Comparison of ENCODE assay signal across 13 cellular contexts in genomic region chr14:73477618-73478266, GRCh38. TPM values are rescaled to one million over a fixed set of nuclear protein-coding genes. Genes with fewer than 3 reads are reported as not detected.
DNase-seq lines count a peak whose midpoint lies in the region; ATAC-seq and TF ChIP-seq lines count a peak whose summit lies in the region.
"Had no signal": no experiment of that assay in that cellular context is flagged by ENCODE, and none has a peak within 500 bp of the region (broad histone marks: within the 10 kb centered on the region; RNA-seq: fewer than 3 reads in every experiment).

No MANE protein-coding gene starts in this region.

- dilution Hi-C loops in mammary epithelial cell (cut with HindIII; ENCODE audit: low sequenced_read_pairs) = no loop called here

- H3K4me1 ChIP-seq in mammary epithelial cell (ENCODE audit: insufficient read depth, low read length) (peaks cover 15% of the 10 kb centered on the region), esophagus squamous epithelium (peaks cover 0 to 13% (median 7%) of the 10 kb centered on the region in 3 donors)

- CTCF ChIA-PET in mammary epithelial cell (lab: Charles Lee; ENCODE audit: low non-redundant PET) = interaction anchor here (0.9 kb wide), 1 partner anchor 14 kb away, joined by 3 read pairs; no protein-coding TSS in a partner anchor

- BruUV-seq in mammary epithelial cell (replicated peaks; lab: Mats Ljungman, UMichigan) = no TSS peak

- peak overlapping the region; percentile 51 for H3K4me2 ChIP-seq in mammary epithelial cell (ENCODE audit: insufficient read depth, low read depth, low read length)

- H3K4me1 Mint-ChIP-seq in T-helper 2 cell treated with Interferon-gamma antibody and Interleukin-4, amounts not matched to agents 5 μg/mL and 100 μg/mL, for 36 hours (ENCODE audit: low read depth) = no peaks in the 10 kb centered on the region

- peak overlapping the region; percentile 57 for H3K27ac ChIP-seq in mammary epithelial cell (ENCODE audit: insufficient read depth, low read depth, low read length)
- H3K27ac ChIP-seq in esophagus squamous epithelium = no peak overlapping the region

- H3K4me3 Mint-ChIP-seq in T-helper 2 cell treated with Interferon-gamma antibody and Interleukin-4, amounts not matched to agents 5 μg/mL and 100 μg/mL, for 36 hours = no peak overlapping the region

- no peaks in the 10 kb centered on the region for H3K36me3 Mint-ChIP-seq in T-helper 2 cell treated with Interferon-gamma antibody and Interleukin-4, amounts not matched to agents 5 μg/mL and 100 μg/mL, for 36 hours (ENCODE audit: low read depth)

- DNase-seq in activated naive CD4-positive, alpha-beta T cell treated with Interleukin-2 at 50 U/mL for 16 hours = peak; percentile 23
- no peak for DNase-seq in activated naive CD4-positive, alpha-beta T cell (lab: John Stamatoyannopoulos, UW)
- DNase-seq in mammary epithelial cell (peak; percentile 95), skeletal muscle cell (ENCODE audit: low read depth) (peak; percentile 80), esophagus squamous epithelium (lab: John Stamatoyannopoulos, UW) (no peak), T-helper 1 cell (no peak)
- DNase-seq in T-helper 2 cell treated with Interferon-gamma antibody and Interleukin-4, amounts not matched to agents 5 μg/mL and 100 μg/mL, for 36 hours (ENCODE audit: low spot score) = no peak
- DNase-seq: ACHN, HCEC 1CT, NCI-H524, spleen, T-helper 9 cell had no signal

- in situ Hi-C loops in mammary epithelial cell (cut with MboI; ENCODE audit: low sequenced_read_pairs in 2 of 2) = loop anchor here in 1 of 2 donors (10.0 kb wide), 1 partner anchor 313 kb away; no protein-coding TSS in a partner anchor

- peaks cover 2% of the 10 kb centered on the region for H3K27me3 Mint-ChIP-seq in T-helper 2 cell treated with Interferon-gamma antibody and Interleukin-4, amounts not matched to agents 5 μg/mL and 100 μg/mL, for 36 hours (ENCODE audit: low read depth)

- H3K9ac ChIP-seq in mammary epithelial cell (ENCODE audit: insufficient read depth, low read length) = no peak overlapping the region

- H3K27me3 ChIP-seq in mammary epithelial cell (ENCODE audit: insufficient read depth, low read length) = no peaks in the 10 kb centered on the region
- H3K27me3 ChIP-seq in esophagus squamous epithelium = no peaks in the 10 kb centered on the region
- H3K27me3 ChIP-seq: spleen had no signal

- H3K36me3 ChIP-seq in mammary epithelial cell (ENCODE audit: insufficient read depth, low read length) (no peaks in the 10 kb centered on the region), esophagus squamous epithelium (no peaks in the 10 kb centered on the region)
- H3K36me3 ChIP-seq: spleen had no signal

- TF ChIP-seq CTCF in mammary epithelial cell (conservative IDR thresholded peaks at IDR 0.05 in 1 of 2, IDR thresholded peaks at IDR 0.05 in 1 of 2; ENCODE audit: extremely low read depth in 1 of 2, insufficient read depth in 1 of 2, low read depth in 1 of 2, low read length in 2 of 2) (no peak), esophagus squamous epithelium (IDR thresholded peaks at IDR 0.05) (no peak)

- intact Hi-C loops in mammary epithelial cell (cut with micrococcal nuclease) (no loop called here), esophagus squamous epithelium (cut with DNase I) (loop anchor here (10.0 kb wide), 1 partner anchor 293 kb away; no protein-coding TSS in a partner anchor)

- no peak overlapping the region for H3K4me3 ChIP-seq in mammary epithelial cell (replicated peaks in 1 of 3; ENCODE audit: insufficient read depth in 1 of 3, low read depth in 2 of 3, low read length in 3 of 3)
- no peak overlapping the region for H3K4me3 ChIP-seq in skeletal muscle cell (ENCODE audit: low read depth, low read length)
- H3K4me3 ChIP-seq in esophagus squamous epithelium = no peak overlapping the region
- H3K4me3 ChIP-seq: spleen had no signal

- H3K9me3 Mint-ChIP-seq in T-helper 2 cell treated with Interferon-gamma antibody and Interleukin-4, amounts not matched to agents 5 μg/mL and 100 μg/mL, for 36 hours = no peaks in the 10 kb centered on the region

- H3K27ac Mint-ChIP-seq in T-helper 2 cell treated with Interferon-gamma antibody and Interleukin-4, amounts not matched to agents 5 μg/mL and 100 μg/mL, for 36 hours = no peak overlapping the region

- TF ChIP-seq POLR2A in esophagus squamous epithelium (IDR thresholded peaks at IDR 0.05) = no peak

- no peaks in the 10 kb centered on the region for H3K9me3 ChIP-seq in mammary epithelial cell (replicated peaks; ENCODE audit: insufficient read depth, low read length)
- no peaks in the 10 kb centered on the region for H3K9me3 ChIP-seq in esophagus squamous epithelium
- H3K9me3 ChIP-seq: spleen had no signal

- 8% methylated on average over 6 of the region's 6 CpGs for WGBS in mammary epithelial cell (ENCODE audit: low coverage, missing lambda C conversion rate)
- 25 to 43% methylated on average over 5 to 6 of the region's 6 CpGs for WGBS in esophagus squamous epithelium, 2 donors

- no peaks in the 10 kb centered on the region for H4K20me1 ChIP-seq in mammary epithelial cell (ENCODE audit: insufficient read depth, low read length)

- H2AFZ ChIP-seq in mammary epithelial cell (ENCODE audit: low read depth, low read length) = peak overlapping the region; percentile 27

- ATAC-seq in HG03280 (IDR thresholded peaks at IDR 0.05; ENCODE audit: unreplicated experiment) = peak; percentile 56

- H3K79me2 ChIP-seq in mammary epithelial cell (ENCODE audit: insufficient read depth, low read length) = no peaks in the 10 kb centered on the region

RNA-seq across cellular contexts. Expression of gene RIOX1, which starts 13.0 kb away (rescaled TPM):
- total RNA-seq in mammary epithelial cell (10 to 100 TPM; 14.8 to 26.3 TPM), esophagus squamous epithelium (10 to 100 TPM; 13.4 to 20.2 (median 15.0) TPM)
- polyA plus RNA-seq in mammary epithelial cell = 15.8 TPM
- polyA minus RNA-seq in mammary epithelial cell = 12.0 TPM

RNA-seq across cellular contexts. Expression of gene NUMB, which starts 19.4 kb away (rescaled TPM):
- total RNA-seq in mammary epithelial cell (100 to 1,000 TPM in 1 of 2 donors, 10 to 100 TPM in 1; 57.2 to 104 TPM), esophagus squamous epithelium (10 to 100 TPM; 27.7 to 52.8 (median 34.2) TPM)
- polyA plus RNA-seq in mammary epithelial cell = 89.1 TPM
- 125 TPM for polyA minus RNA-seq in mammary epithelial cell

RNA-seq across cellular contexts. Expression of gene ACOT1, which starts 59.2 kb away (rescaled TPM):
- 10 to 100 TPM in 1 of 2 donors, 1 to 10 TPM in 1; 3.4 to 17.0 TPM for total RNA-seq in mammary epithelial cell
- polyA plus RNA-seq in mammary epithelial cell = 10.9 TPM
- 3.8 TPM for polyA minus RNA-seq in mammary epithelial cell
- total RNA-seq in esophagus squamous epithelium = 1 to 10 TPM; 2.3 to 6.1 (median 4.9) TPM

Comparison
In these comparisons a context has a peak if more than half of its experiments do, and no peak if none do; other contexts are left out.
1. DNase-seq: peak in activated naive CD4-positive, alpha-beta T cell treated with Interleukin-2 at 50 U/mL for 16 hours (single experiment), mammary epithelial cell (single experiment) and skeletal muscle cell (single experiment); none in activated naive CD4-positive, alpha-beta T cell (0 of 4), T-helper 2 cell treated with Interferon-gamma antibody and Interleukin-4, amounts not matched to agents 5 μg/mL and 100 μg/mL, for 36 hours (single experiment), esophagus squamous epithelium (single experiment) and T-helper 1 cell (0 of 5).